ENCODE assay signal across 10 cellular contexts in the genomic region with DNA sequence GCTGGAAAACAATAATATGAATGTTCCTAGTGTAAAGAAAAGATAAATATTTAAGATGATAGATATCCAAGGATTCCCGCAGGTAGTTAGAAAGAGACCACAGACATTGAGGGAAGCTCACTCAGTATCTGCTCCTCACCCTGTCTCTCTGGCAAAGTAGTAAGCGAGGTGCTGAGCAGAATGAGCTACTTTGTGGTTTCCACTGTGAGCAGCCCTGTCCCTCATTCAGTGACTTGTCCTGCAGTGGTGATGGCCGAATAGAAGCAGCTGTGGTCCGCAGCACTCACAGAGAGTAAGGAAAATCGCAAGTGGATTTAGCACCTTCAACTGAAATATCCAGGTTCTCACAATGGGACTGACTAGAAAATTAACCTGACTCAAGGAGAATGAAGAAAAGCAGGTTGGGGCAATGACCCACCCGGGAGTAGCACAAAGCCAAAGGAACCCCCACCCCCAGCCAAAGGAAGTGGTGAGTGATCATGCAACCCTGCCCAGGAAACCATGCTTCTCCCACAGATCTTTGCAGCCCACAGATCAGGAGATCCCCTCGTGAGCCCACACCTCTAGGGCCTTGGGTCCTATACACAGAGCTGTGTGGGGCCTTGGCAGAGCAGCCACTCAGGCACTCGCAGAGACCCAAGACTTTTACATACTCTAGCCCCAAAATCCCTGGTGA. TPM values are rescaled to one million over a fixed set of nuclear protein-coding genes. Genes with fewer than 3 reads are reported as not detected.
DNase-seq lines count a peak whose midpoint lies in the region; ATAC-seq and TF ChIP-seq lines count a peak whose summit lies in the region.
"Had no signal": no experiment of that assay in that cellular context is flagged by ENCODE, and none has a peak within 500 bp of the region (broad histone marks: within the 10 kb centered on the region; RNA-seq: fewer than 3 reads in every experiment).

No MANE protein-coding gene starts in this region.

- no peak overlapping the region for H3K27ac ChIP-seq in mesenchymal stem cell (ENCODE audit: low read length, poor library complexity, severe bottlenecking)
- H3K27ac ChIP-seq in esophagus muscularis mucosa (replicated peaks in 1 of 4): no peak overlapping the region
- H3K27ac ChIP-seq: pancreas had no signal

- no peak overlapping the region for H3K9ac ChIP-seq in mesenchymal stem cell (ENCODE audit: low read length)

- H3K27ac Mint-ChIP-seq in activated CD4-positive, alpha-beta T cell treated with anti-CD3 and anti-CD28 coated beads, Interleukin-2, amount 10 ng/mL, durations not matched to agents 24 days and 14 days: peak overlapping the region; percentile 93

- H3K9me3 ChIP-seq in mesenchymal stem cell (ENCODE audit: control insufficient read depth, low read length): no peaks in the 10 kb centered on the region
- H3K9me3 ChIP-seq in esophagus muscularis mucosa: no peaks in the 10 kb centered on the region
- H3K9me3 ChIP-seq: pancreas had no signal

- ATAC-seq in HG02678 (IDR thresholded peaks at IDR 0.05; ENCODE audit: unreplicated experiment) (peak; percentile 81), GM21619 (IDR thresholded peaks at IDR 0.05; ENCODE audit: unreplicated experiment) (no peak)

- H3K36me3 ChIP-seq in mesenchymal stem cell (ENCODE audit: control insufficient read depth in 1 of 2, insufficient read depth in 2 of 2, low read depth in 1 of 2, low read length in 2 of 2) (no peaks in the 10 kb centered on the region), esophagus muscularis mucosa (no peaks in the 10 kb centered on the region)
- H3K36me3 ChIP-seq: pancreas had no signal

- DNase-seq in GDM1 (lab: John Stamatoyannopoulos, UW) (peak; percentile 41), mesenchymal stem cell (no peak), D341Med (ENCODE audit: low spot score) (no peak), esophagus muscularis mucosa (ENCODE audit: extremely low spot score) (no peak), NCI-H524 (lab: John Stamatoyannopoulos, UW) (no peak)
- DNase-seq in activated CD4-positive, alpha-beta T cell treated with anti-CD3 and anti-CD28 coated beads, Interleukin-2, amount 10 ng/mL, durations not matched to agents 24 days and 14 days: peak; percentile 90
- DNase-seq: pancreas had no signal

- no peak overlapping the region for H2BK12ac ChIP-seq in mesenchymal stem cell (ENCODE audit: low read length in 2 of 2)

- H3K79me1 ChIP-seq in mesenchymal stem cell (replicated peaks; ENCODE audit: low read length, poor library complexity, severe bottlenecking): no peaks in the 10 kb centered on the region

- intact Hi-C loops in activated CD4-positive, alpha-beta T cell treated with anti-CD3 and anti-CD28 coated beads, Interleukin-2, amount 10 ng/mL, durations not matched to agents 24 days and 14 days (cut with micrococcal nuclease): loop anchor here (1.0 kb wide), 3 partner anchors 14 to 33 kb away; partner anchors contain the start of gene SLC25A38
- intact Hi-C loops in esophagus muscularis mucosa (cut with DNase I): no loop called here

- no peak overlapping the region for H3K23ac ChIP-seq in mesenchymal stem cell (ENCODE audit: low read length in 2 of 2)

- no peak overlapping the region for H2BK15ac ChIP-seq in mesenchymal stem cell (ENCODE audit: low read depth, poor library complexity, severe bottlenecking)

- no peak overlapping the region for H3K4me2 ChIP-seq in mesenchymal stem cell (ENCODE audit: low read length, poor library complexity, severe bottlenecking)

- H3K36me3 Mint-ChIP-seq in activated CD4-positive, alpha-beta T cell treated with anti-CD3 and anti-CD28 coated beads, Interleukin-2, amount 10 ng/mL, durations not matched to agents 24 days and 14 days (ENCODE audit: low read depth): peaks cover 11% of the 10 kb centered on the region

- no peak overlapping the region for H2BK5ac ChIP-seq in mesenchymal stem cell (ENCODE audit: low read depth, low read length, poor library complexity, severe bottlenecking)

- peaks cover 9% of the 10 kb centered on the region for H3K27me3 Mint-ChIP-seq in activated CD4-positive, alpha-beta T cell treated with anti-CD3 and anti-CD28 coated beads, Interleukin-2, amount 10 ng/mL, durations not matched to agents 24 days and 14 days

- WGBS in mesenchymal stem cell: 80% methylated on average over 8 of the region's 8 CpGs
- WGBS in esophagus muscularis mucosa: 64% methylated on average over 7 of the region's 8 CpGs

- no peaks in the 10 kb centered on the region for H3K4me1 ChIP-seq in mesenchymal stem cell (ENCODE audit: control insufficient read depth, insufficient read depth, low read depth, low read length)
- H3K4me1 ChIP-seq in esophagus muscularis mucosa: no peaks in the 10 kb centered on the region
- H3K4me1 ChIP-seq: pancreas had no signal

- H2AK5ac ChIP-seq in mesenchymal stem cell (ENCODE audit: low read length, severe bottlenecking): no peak overlapping the region

- H4K91ac ChIP-seq in mesenchymal stem cell (ENCODE audit: low read length): no peak overlapping the region

- H3K4ac ChIP-seq in mesenchymal stem cell (ENCODE audit: low read depth in 1 of 2, low read length in 2 of 2): no peak overlapping the region

- H2AFZ ChIP-seq in mesenchymal stem cell (ENCODE audit: low read depth, low read length): no peak overlapping the region

- peak overlapping the region; percentile 80 for H3K4me3 Mint-ChIP-seq in activated CD4-positive, alpha-beta T cell treated with anti-CD3 and anti-CD28 coated beads, Interleukin-2, amount 10 ng/mL, durations not matched to agents 24 days and 14 days

- TF ChIP-seq CTCF in esophagus muscularis mucosa (IDR thresholded peaks at IDR 0.05): no peak

- H2BK120ac ChIP-seq in mesenchymal stem cell (ENCODE audit: low read depth, low read length): no peak overlapping the region

- H3K27me3 ChIP-seq in mesenchymal stem cell (ENCODE audit: control insufficient read depth in 1 of 2, insufficient read depth in 1 of 2, low read length in 2 of 2) (peaks cover 0 to 9% of the 10 kb centered on the region in 2 experiments), esophagus muscularis mucosa (no peaks in the 10 kb centered on the region)
- H3K27me3 ChIP-seq: pancreas had no signal

- H3K4me3 ChIP-seq in mesenchymal stem cell (ENCODE audit: insufficient read depth in 1 of 2, low read depth in 1 of 2, low read length in 2 of 2) (no peak overlapping the region), esophagus muscularis mucosa (no peak overlapping the region)
- H3K4me3 ChIP-seq: pancreas had no signal

- peaks cover 63% of the 10 kb centered on the region for H3K4me1 Mint-ChIP-seq in activated CD4-positive, alpha-beta T cell treated with anti-CD3 and anti-CD28 coated beads, Interleukin-2, amount 10 ng/mL, durations not matched to agents 24 days and 14 days

- no peak for TF ChIP-seq POLR2A in esophagus muscularis mucosa (IDR thresholded peaks at IDR 0.05; ENCODE audit: low read depth)

- peaks cover 14% of the 10 kb centered on the region for H3K9me3 Mint-ChIP-seq in activated CD4-positive, alpha-beta T cell treated with anti-CD3 and anti-CD28 coated beads, Interleukin-2, amount 10 ng/mL, durations not matched to agents 24 days and 14 days

- peak overlapping the region; percentile 28 for H4K8ac ChIP-seq in mesenchymal stem cell (ENCODE audit: low read length)

- no peak overlapping the region for H3K18ac ChIP-seq in mesenchymal stem cell (ENCODE audit: low read depth in 1 of 2, low read length in 2 of 2)

- TF ChIP-seq EP300 in esophagus muscularis mucosa (IDR thresholded peaks at IDR 0.05): no peak

- no peak overlapping the region for H3K14ac ChIP-seq in mesenchymal stem cell (ENCODE audit: low read length in 2 of 2)

RNA-seq across cellular contexts. Expression of gene SLC25A38, which starts 21.8 kb away (rescaled TPM):
- 37.8 and 38.2 TPM in 2 replicates for total RNA-seq in activated CD4-positive, alpha-beta T cell treated with anti-CD3 and anti-CD28 coated beads, Interleukin-2, amount 10 ng/mL, durations not matched to agents 24 days and 14 days
- polyA plus RNA-seq in mesenchymal stem cell (2013, experiment 1 of 2): 29.8 TPM
- polyA plus RNA-seq in mesenchymal stem cell (2013, experiment 2 of 2): 29.6 TPM
- total RNA-seq in esophagus muscularis mucosa: 10 to 100 TPM; 20.3 to 45.7 (median 36.1) TPM

RNA-seq across cellular contexts. Expression of gene CCR8, which starts 31.9 kb away (rescaled TPM):
- 5.7 and 7.5 TPM in 2 replicates for total RNA-seq in activated CD4-positive, alpha-beta T cell treated with anti-CD3 and anti-CD28 coated beads, Interleukin-2, amount 10 ng/mL, durations not matched to agents 24 days and 14 days
- polyA plus RNA-seq in mesenchymal stem cell (2013, experiment 1 of 2): not detected
- not detected for polyA plus RNA-seq in mesenchymal stem cell (2013, experiment 2 of 2)
- not detected for total RNA-seq in esophagus muscularis mucosa
- total RNA-seq: pancreas, temporal lobe had no signal
- polyA plus RNA-seq: pancreas had no signal

RNA-seq across cellular contexts. Expression of gene RPSA, which starts 45.1 kb away (rescaled TPM):
- 1,932 and 1,935 TPM in 2 replicates for total RNA-seq in activated CD4-positive, alpha-beta T cell treated with anti-CD3 and anti-CD28 coated beads, Interleukin-2, amount 10 ng/mL, durations not matched to agents 24 days and 14 days
- 1,855 TPM for polyA plus RNA-seq in mesenchymal stem cell (2013, experiment 1 of 2)
- 1,954 TPM for polyA plus RNA-seq in mesenchymal stem cell (2013, experiment 2 of 2)
- total RNA-seq in esophagus muscularis mucosa: 1,000 to 10,000 TPM in 2 of 4 donors, 100 to 1,000 TPM in 2; 720 to 1,054 (median 915) TPM

Comparison
In these comparisons a context has a peak if more than half of its experiments do, and no peak if none do; other contexts are left out.
1. DNase-seq: peak in GDM1 (single experiment) and activated CD4-positive, alpha-beta T cell treated with anti-CD3 and anti-CD28 coated beads, Interleukin-2, amount 10 ng/mL, durations not matched to agents 24 days and 14 days (single experiment); none in mesenchymal stem cell (single experiment), D341Med (single experiment), esophagus muscularis mucosa (single experiment) and NCI-H524 (0 of 2).